In the genomic region with DNA sequence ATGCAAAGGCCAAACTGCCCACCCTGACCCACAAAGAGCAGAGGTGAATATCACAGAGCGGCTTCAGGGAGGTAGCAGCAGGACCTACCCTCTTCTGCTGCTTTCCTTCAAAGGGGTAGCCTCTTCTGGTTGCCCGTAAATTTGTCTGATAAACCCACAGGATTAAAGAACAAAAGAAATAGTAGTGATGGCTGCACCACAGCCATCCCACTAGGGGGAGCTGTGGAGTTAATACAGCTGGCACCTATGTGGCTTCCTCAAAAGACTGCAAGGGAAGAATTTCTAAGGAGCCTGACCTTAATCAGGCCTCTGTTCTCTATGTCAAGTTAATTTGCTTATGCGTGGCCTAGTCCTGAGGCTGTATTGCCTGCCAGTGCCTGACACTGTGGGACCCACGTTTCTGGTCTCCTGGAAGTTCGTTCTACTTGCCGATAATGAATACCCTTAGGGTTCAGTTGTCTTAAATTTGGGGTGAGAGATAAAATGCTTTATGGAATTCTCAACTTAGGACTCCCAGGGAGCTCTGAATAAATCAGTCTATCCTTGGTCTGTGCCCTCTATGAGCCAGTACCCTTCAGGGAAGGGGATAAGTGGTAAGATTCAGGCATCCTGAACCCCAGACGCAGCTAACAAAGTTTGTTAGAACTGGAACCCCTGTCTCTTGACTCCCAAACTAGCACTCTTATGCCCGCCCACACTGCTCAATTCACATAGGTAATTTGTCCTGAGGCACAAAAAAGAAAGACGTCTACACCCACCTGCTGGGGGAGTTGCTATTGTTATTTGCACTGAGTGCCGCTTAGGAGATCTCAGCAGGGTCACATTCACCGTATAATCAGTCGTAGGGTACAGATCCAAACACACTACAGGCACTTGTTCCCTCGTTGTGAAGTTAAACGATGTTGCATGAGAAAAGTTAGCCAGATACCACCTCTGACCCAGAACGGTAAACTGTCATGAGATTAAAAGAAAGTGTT, we compare ENCODE assay signal across 8 cellular contexts.
DNase-seq lines count a peak whose midpoint lies in the region; ATAC-seq, FAIRE-seq and TF ChIP-seq lines count a peak whose summit lies in the region.

No MANE protein-coding gene starts in this region.

- no peaks in the 10 kb centered on the region for H3K36me3 ChIP-seq in kidney (ENCODE audit: control insufficient read depth in 1 of 2, insufficient read depth in 2 of 2, low read length in 2 of 2)

- peaks cover 38% of the 10 kb centered on the region for H3K4me1 Mint-ChIP-seq in activated B cell treated with CpG ODN at 0.5 μM for 24 hours

- no peak overlapping the region for H3K27ac Mint-ChIP-seq in activated B cell treated with CpG ODN at 0.5 μM for 24 hours

- POLR2A ChIA-PET in activated B cell treated with CpG ODN at 0.5 μM for 24 hours (lab: Charles Lee) = interaction anchor here (0.6 to 1.3 kb wide), 2 partner anchors 235 to 759 kb away, joined by 5 to 8 read pairs; partner anchors contain the start of gene PTBP3

- peaks cover 18% of the 10 kb centered on the region for H3K36me3 Mint-ChIP-seq in activated B cell treated with CpG ODN at 0.5 μM for 24 hours (ENCODE audit: low read depth)

- TF ChIP-seq CTCF in HFF-Myc (IDR thresholded peaks at IDR 0.05; ENCODE audit: low read depth, low read length, missing control alignments) = peak; percentile 83
- TF ChIP-seq CTCF in activated B cell treated with CpG ODN at 0.5 μM for 24 hours (IDR thresholded peaks at IDR 0.05) = peak; percentile 34
- TF ChIP-seq CTCF in cardiac fibroblast (IDR thresholded peaks at IDR 0.05; ENCODE audit: low read depth, low read length) = peak; percentile 87
- peak; percentile 94 for TF ChIP-seq CTCF in kidney (IDR thresholded peaks at IDR 0.05; ENCODE audit: borderline replicate concordance, extremely low read depth, insufficient read depth)

- no peaks in the 10 kb centered on the region for H3K9me3 Mint-ChIP-seq in activated B cell treated with CpG ODN at 0.5 μM for 24 hours

- H3K27ac ChIP-seq in kidney (ENCODE audit: low read depth in 2 of 2, low read length in 2 of 2) = no peak overlapping the region

- H3K9me3 ChIP-seq in kidney (ENCODE audit: control insufficient read depth in 1 of 2, low read length in 2 of 2) = no peaks in the 10 kb centered on the region

- H3K4me1 ChIP-seq in kidney (ENCODE audit: control insufficient read depth in 1 of 2, insufficient read depth in 1 of 2, low read depth in 1 of 2, low read length in 2 of 2) = peaks cover 0 to 7% of the 10 kb centered on the region in 2 donors

- intact Hi-C loops in activated B cell treated with CpG ODN at 0.5 μM for 24 hours (cut with micrococcal nuclease) (loop anchor here (1.0 to 10.0 kb wide), 8 partner anchors 121 to 694 kb away; partner anchors contain the start of genes INIP and KIAA1958), kidney (cut with DNase I) (loop anchor here (5.0 kb wide), 1 partner anchor 264 kb away; no protein-coding TSS in a partner anchor)

- H3K4me3 ChIP-seq in HFF-Myc (replicated peaks; ENCODE audit: low read depth, low read length) (no peak overlapping the region), cardiac fibroblast (replicated peaks in 1 of 2; ENCODE audit: low read depth in 2 of 2, low read length in 2 of 2) (no peak overlapping the region), kidney (ENCODE audit: low read length in 2 of 2) (no peak overlapping the region)

- CTCF ChIA-PET in activated B cell treated with CpG ODN at 0.5 μM for 24 hours (lab: Charles Lee) = interaction anchor here (0.6 to 5.1 kb wide), 22 partner anchors 9 to 722 kb away, joined by 3 to 59 read pairs (median 5); partner anchors contain the start of gene PTBP3

- no peaks in the 10 kb centered on the region for H3K27me3 Mint-ChIP-seq in activated B cell treated with CpG ODN at 0.5 μM for 24 hours

- peak overlapping the region in 1 of 2 donors; percentile 23 for H3K9ac ChIP-seq in kidney (ENCODE audit: low read length in 2 of 2)

- no peak overlapping the region for H3K4me3 Mint-ChIP-seq in activated B cell treated with CpG ODN at 0.5 μM for 24 hours

- FAIRE-seq in kidney (lab: Jason Lieb, UNC) = no peak

- DNase-seq in COLO829 (ENCODE audit: low spot score) (peak; percentile 93), HFF-Myc (ENCODE audit: extremely low read depth, low read depth) (peak; percentile 58), NCI-H2196 (lab: John Stamatoyannopoulos, UW; ENCODE audit: unreplicated experiment) (peak; percentile 71), activated B cell treated with CpG ODN at 0.5 μM for 24 hours (no peak), cardiac fibroblast (ENCODE audit: low read depth in 2 of 2) (peak; percentile 86 to 87), kidney (no peak)
- peak; percentile 58 for DNase-seq in stimulated activated CD4-positive, alpha-beta T cell treated with anti-CD3 and anti-CD28 coated beads, Interleukin-4, amount 100 ng/mL, for 1 hour

- ATAC-seq in activated B cell treated with CpG ODN at 0.5 μM for 24 hours (ENCODE audit: low read depth) (peak; percentile 95), GM21515 (IDR thresholded peaks at IDR 0.05; ENCODE audit: unreplicated experiment) (no peak)

Comparison
In these comparisons a context has a peak if more than half of its experiments do, and no peak if none do; other contexts are left out.
1. DNase-seq: peak in COLO829 (single experiment), HFF-Myc (single experiment), NCI-H2196 (single experiment), cardiac fibroblast (2 of 2) and stimulated activated CD4-positive, alpha-beta T cell treated with anti-CD3 and anti-CD28 coated beads, Interleukin-4, amount 100 ng/mL, for 1 hour (single experiment); none in activated B cell treated with CpG ODN at 0.5 μM for 24 hours (single experiment) and kidney (single experiment).
2. CTCF ChIP-seq: peak in every context shown above with its lines; median percentile 94 in kidney; 87 in cardiac fibroblast; 83 in HFF-Myc; 34 in activated B cell treated with CpG ODN at 0.5 μM for 24 hours.